25 cellular contexts compared by ENCODE assay signal in the genomic region with DNA sequence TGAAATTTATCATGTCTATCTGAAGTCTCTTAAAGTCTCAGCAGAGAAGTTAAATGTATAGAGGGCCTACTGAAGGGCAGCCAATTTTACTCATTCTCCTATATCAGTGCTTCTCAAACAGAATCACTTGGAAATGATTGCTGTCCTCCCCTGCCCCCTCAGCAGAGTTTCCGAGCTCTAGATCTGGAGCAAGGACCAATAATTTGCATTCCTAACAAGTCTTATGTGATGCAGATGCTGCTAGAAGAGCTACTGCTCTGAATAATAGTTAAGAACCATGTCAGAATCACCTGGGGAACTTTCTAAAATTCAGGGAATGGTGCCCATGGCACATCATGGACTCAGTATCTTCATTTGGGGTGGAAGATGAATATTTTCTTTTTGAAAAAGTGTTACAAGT.
"Had no signal": no experiment of that assay in that cellular context is flagged by ENCODE, and none has a peak within 500 bp of the region (broad histone marks: within the 10 kb centered on the region; RNA-seq: fewer than 3 reads in every experiment).

No MANE protein-coding gene starts in this region.

- H3K36me3 ChIP-seq: esophagus muscularis mucosa, gastrocnemius medialis, heart left ventricle had no signal

- H3K9me3 ChIP-seq: body of pancreas, esophagus muscularis mucosa, gastrocnemius medialis, heart left ventricle had no signal

- DNase-seq: activated CD4-positive, alpha-beta memory T cell treated with anti-CD3 and anti-CD28 coated beads, Interleukin-2, amount 10 ng/mL, durations not matched to agents 7 days and 5 days; activated CD4-positive, alpha-beta T cell treated with anti-CD3 and anti-CD28 coated beads, Interleukin-2, amount 10 ng/mL, durations not matched to agents 24 days and 14 days; activated CD8-positive, alpha-beta memory T cell treated with anti-CD3 and anti-CD28 coated beads, Interleukin-2, amount 50 U/mL, for 48 hours; activated gamma-delta T cell; activated naive CD4-positive, alpha-beta T cell; activated naive CD4-positive, alpha-beta T cell treated with anti-CD3 and anti-CD28 coated beads, Interleukin-2, amount 50 U/mL, for 16 hours; activated T-cell treated with anti-CD3 and anti-CD28 coated beads for 4 hours; activated T-cell treated with anti-CD3 and anti-CD28 coated beads, Interleukin-2, amount 50 U/mL, for 24 hours; activated T-cell treated with anti-CD3 and anti-CD28 coated beads, Interleukin-2, amount 50 U/mL, for 72 hours; amygdala; aorta; body of pancreas; caudate nucleus; cortex of kidney; dermis blood vessel endothelial cell; effector CD4-positive, alpha-beta T cell; effector memory CD8-positive, alpha-beta T cell; erythroblast; foreskin keratinocyte; gastrocnemius medialis; glutamatergic neuron; heart left ventricle; T-helper 2 cell had no signal

- H3K4me3 ChIP-seq: body of pancreas, esophagus muscularis mucosa, gastrocnemius medialis, heart left ventricle had no signal

- FAIRE-seq: colon had no signal

- H3K4me1 ChIP-seq: body of pancreas, esophagus muscularis mucosa, gastrocnemius medialis, heart left ventricle had no signal

- H3K27ac ChIP-seq: body of pancreas, esophagus muscularis mucosa, foreskin keratinocyte, gastrocnemius medialis, heart left ventricle had no signal

- H3K27me3 ChIP-seq: body of pancreas, esophagus muscularis mucosa, gastrocnemius medialis had no signal
